Comparison of ENCODE assay signal across 8 cellular contexts in the genomic region with DNA sequence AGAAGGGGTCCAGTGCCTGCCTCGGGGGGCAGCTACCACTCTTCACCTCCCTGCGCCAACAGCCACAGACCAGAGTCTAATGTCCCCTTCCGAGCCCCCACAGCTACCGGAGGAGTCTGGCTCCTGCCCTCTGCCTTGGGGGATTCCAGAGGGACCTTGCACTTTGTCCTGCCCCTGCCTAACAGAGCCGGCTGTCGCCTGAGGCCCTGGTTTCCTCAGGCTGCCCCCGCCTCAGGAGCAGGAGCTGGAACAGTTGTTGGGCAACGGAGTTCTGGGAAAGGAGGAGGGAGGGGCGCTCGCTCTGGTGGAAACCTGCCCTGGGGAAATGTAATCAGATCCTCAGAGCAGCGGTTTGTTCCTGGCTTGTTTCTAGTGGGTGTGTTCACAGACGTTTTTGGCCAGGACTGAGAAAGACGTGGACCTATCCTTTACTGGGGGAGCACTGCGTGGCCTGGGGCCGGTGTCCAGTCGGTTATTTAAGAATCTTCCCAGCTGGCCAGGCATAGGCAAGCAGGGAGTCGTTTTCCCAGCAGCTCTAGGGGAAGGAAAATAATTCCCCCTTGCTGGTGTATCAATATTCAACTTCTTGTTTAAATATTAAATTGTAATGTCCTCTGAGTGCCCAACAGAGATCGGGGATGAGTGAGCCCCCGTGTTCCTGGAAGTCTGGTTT. TPM values are rescaled to one million over a fixed set of nuclear protein-coding genes. Genes with fewer than 3 reads are reported as not detected.
DNase-seq lines count a peak whose midpoint lies in the region; ATAC-seq and TF ChIP-seq lines count a peak whose summit lies in the region.

No MANE protein-coding gene starts in this region.

- H3K27ac ChIP-seq in caudate nucleus (ENCODE audit: low read depth, low read length) (peak overlapping the region; percentile 62), testis (peak overlapping the region; percentile 69 to 85)

- no peaks in the 10 kb centered on the region for H3K27me3 ChIP-seq in testis

- H3K36me3 ChIP-seq in testis (ENCODE audit: low read depth, missing control alignments), result no peaks in the 10 kb centered on the region

- no peak overlapping the region for H3K4me3 ChIP-seq in testis

- intact Hi-C loops in testis (cut with DNase I; ENCODE audit: low total_unique reads), result no loop called here

- TF ChIP-seq CTCF in testis (IDR thresholded peaks at IDR 0.05), result no peak

- no peak for ATAC-seq in GM18873 (IDR thresholded peaks at IDR 0.05; ENCODE audit: low FRiP score, unreplicated experiment)

- WGBS in testis, 2 donors, result 32 to 40% methylated on average over 17 to 19 of the region's 19 CpGs

- DNase-seq in DMS79 treated with DMSO at 0.1 percent for 48 hours (lab: John Stamatoyannopoulos, UW), result peak; percentile 48
- DNase-seq in NCI-H2227 (lab: John Stamatoyannopoulos, UW; ENCODE audit: unreplicated experiment), result peak; percentile 38
- DNase-seq in caudate nucleus (lab: John Stamatoyannopoulos, UW), result peak in 17 of 61 donors; percentile 1 to 66 (median 26)
- peak; percentile 98 for DNase-seq in left kidney (ENCODE audit: low read depth, low spot score)
- DNase-seq in testis, result peak; percentile 89
- DNase-seq in activated CD4-positive, alpha-beta T cell treated with anti-CD3 and anti-CD28 coated beads, Interleukin-2, amount 50 U/mL, for 48 hours, result no peak
- DNase-seq in stimulated activated CD4-positive, alpha-beta T cell treated with anti-CD3 and anti-CD28 coated beads, Interleukin-4, amount 100 ng/mL, for 24 hours, result no peak

- no peaks in the 10 kb centered on the region for H3K9me3 ChIP-seq in testis

- TF ChIP-seq POLR2A in testis (IDR thresholded peaks at IDR 0.05), result no peak

- peaks cover 56% of the 10 kb centered on the region for H3K4me1 ChIP-seq in testis

RNA-seq across cellular contexts. Expression of gene A4GALT, which starts 32.3 kb away (rescaled TPM):
- total RNA-seq in testis, result 10 to 100 TPM; 15.7 to 17.3 TPM
- 13.5 TPM for polyA plus RNA-seq in testis (ENCODE audit: insufficient read depth, low read depth, low replicate concordance)

RNA-seq across cellular contexts. Expression of gene CYB5R3, which starts 39.2 kb away (rescaled TPM):
- total RNA-seq in testis, result 100 to 1,000 TPM; 330 to 484 TPM
- polyA plus RNA-seq in testis (ENCODE audit: insufficient read depth, low read depth, low replicate concordance), result 423 TPM

RNA-seq across cellular contexts. Expression of gene ATP5MGL, which starts 48.0 kb away (rescaled TPM):
- under 1 TPM in 1 of 2 donors, not detected in 1; 0.55 TPM for total RNA-seq in testis
- not detected for polyA plus RNA-seq in testis (ENCODE audit: insufficient read depth, low read depth, low replicate concordance)

Comparison
In these comparisons a context has a peak if more than half of its experiments do, and no peak if none do; other contexts are left out.
1. DNase-seq: peak in DMS79 treated with DMSO at 0.1 percent for 48 hours (single experiment), NCI-H2227 (single experiment), left kidney (single experiment) and testis (single experiment); none in activated CD4-positive, alpha-beta T cell treated with anti-CD3 and anti-CD28 coated beads, Interleukin-2, amount 50 U/mL, for 48 hours (0 of 2) and stimulated activated CD4-positive, alpha-beta T cell treated with anti-CD3 and anti-CD28 coated beads, Interleukin-4, amount 100 ng/mL, for 24 hours (single experiment).